8 cellular contexts compared by ENCODE assay signal in the genomic region with DNA sequence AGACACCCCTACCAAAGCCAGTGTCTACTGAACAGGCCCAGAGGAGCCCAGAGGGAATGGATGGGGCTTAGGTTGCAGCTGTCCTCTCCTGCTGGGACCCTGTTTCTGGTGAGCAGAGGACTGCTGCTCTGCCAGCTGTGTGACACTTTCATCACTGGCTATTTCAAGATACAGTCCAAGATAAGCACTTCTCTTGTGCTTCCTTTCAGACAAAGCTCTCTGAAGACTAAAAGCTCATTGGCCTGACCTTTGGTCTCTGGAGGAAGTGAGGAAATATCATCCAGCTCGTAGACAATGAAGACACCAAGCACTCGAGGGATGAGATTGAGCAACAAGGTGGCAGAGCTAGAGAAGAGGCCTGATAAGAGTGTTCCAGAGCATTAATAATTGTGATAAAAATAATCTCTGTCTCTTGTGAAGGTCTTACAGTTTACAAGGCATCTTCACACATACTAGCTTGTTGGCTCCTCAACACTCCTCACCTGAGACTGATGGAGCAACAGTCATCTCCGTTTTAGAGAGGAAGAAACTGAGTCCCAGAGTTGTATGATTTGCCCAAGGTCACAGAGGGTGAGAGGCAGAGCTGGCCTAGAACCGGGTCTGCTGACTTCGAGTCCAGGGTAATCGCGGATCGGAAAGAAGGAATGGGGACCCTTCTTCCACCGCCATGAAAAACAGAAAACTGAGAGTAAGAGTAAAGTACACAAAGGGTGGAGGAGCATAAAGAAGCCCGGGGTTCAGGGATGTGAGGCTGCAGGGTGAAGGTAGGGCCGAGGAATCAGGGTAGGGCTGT. TPM values are rescaled to one million over a fixed set of nuclear protein-coding genes. Genes with fewer than 3 reads are reported as not detected.
A peak's percentile ranks its signal among the peaks of the same experiment; 100 is the strongest.
DNase-seq lines count a peak whose midpoint lies in the region; ATAC-seq, FAIRE-seq and TF ChIP-seq lines count a peak whose summit lies in the region.

No MANE protein-coding gene starts in this region.

- peak overlapping the region; percentile 26 to 76 (median 56) for H3K27ac ChIP-seq in body of pancreas
- H3K27ac ChIP-seq in keratinocyte (ENCODE audit: control insufficient read depth, insufficient read depth, low read length): peak overlapping the region; percentile 75
- H3K27ac ChIP-seq in small intestine (ENCODE audit: low read depth in 1 of 2, low read length in 1 of 2): peak overlapping the region; percentile 81 to 93

- no peak for ATAC-seq in activated CD4-positive, alpha-beta T cell treated with anti-CD3 and anti-CD28 coated beads for 36 hours
- ATAC-seq in body of pancreas (no peak), GM21360 (IDR thresholded peaks at IDR 0.05; ENCODE audit: unreplicated experiment) (no peak)

- peak overlapping the region; percentile 88 for H3K4me2 ChIP-seq in keratinocyte (ENCODE audit: control insufficient read depth, extremely low read depth, insufficient read depth, low read depth, low read length)

- peak overlapping the region; percentile 81 for H3K9ac ChIP-seq in keratinocyte (ENCODE audit: control insufficient read depth, extremely low read depth, insufficient read depth, low read length)

- no peaks in the 10 kb centered on the region for H3K27me3 Mint-ChIP-seq in activated CD4-positive, alpha-beta T cell treated with anti-CD3 and anti-CD28 coated beads for 36 hours

- H3K4me1 ChIP-seq in body of pancreas: peaks cover 13% of the 10 kb centered on the region
- H3K4me1 ChIP-seq in keratinocyte (ENCODE audit: control insufficient read depth, extremely low read depth, insufficient read depth, low read length): peaks cover 15% of the 10 kb centered on the region
- peaks cover 0 to 5% of the 10 kb centered on the region in 2 donors for H3K4me1 ChIP-seq in small intestine (ENCODE audit: control insufficient read depth in 2 of 2, insufficient read depth in 1 of 2, low read depth in 1 of 2, low read length in 1 of 2)

- POLR2A ChIA-PET in activated CD4-positive, alpha-beta T cell treated with anti-CD3 and anti-CD28 coated beads for 36 hours (lab: Charles Lee): interaction anchor here (0.6 to 1.8 kb wide), 6 partner anchors 92 to 752 kb away, joined by 3 to 27 read pairs (median 3); partner anchors contain the start of gene PAQR7

- CTCF ChIA-PET in activated CD4-positive, alpha-beta T cell treated with anti-CD3 and anti-CD28 coated beads for 36 hours (lab: Charles Lee): interaction anchor here (0.6 to 11.0 kb wide), 37 partner anchors 10 to 757 kb away, joined by 3 to 257 read pairs (median 4); partner anchors contain the start of genes MTFR1L, PAQR7 and STMN1

- H3K4me1 Mint-ChIP-seq in activated CD4-positive, alpha-beta T cell treated with anti-CD3 and anti-CD28 coated beads for 36 hours: peaks cover 37% of the 10 kb centered on the region

- dilution Hi-C loops in keratinocyte (cut with MboI; ENCODE audit: extremely low pct_ligation_motif_present, low sequenced_read_pairs): loop anchor here (25.0 kb wide), 1 partner anchor 110 kb away; the partner anchor contains the start of gene PAQR7

- H3K9me3 ChIP-seq in body of pancreas: no peaks in the 10 kb centered on the region
- no peaks in the 10 kb centered on the region for H3K9me3 ChIP-seq in keratinocyte (ENCODE audit: control insufficient read depth, low read depth, low read length)
- no peaks in the 10 kb centered on the region for H3K9me3 ChIP-seq in small intestine (ENCODE audit: control insufficient read depth, low read depth)

- H3K4me3 ChIP-seq in body of pancreas: peak overlapping the region; percentile 36 to 46
- peak overlapping the region; percentile 65 to 92 (median 90) for H3K4me3 ChIP-seq in keratinocyte (ENCODE audit: control insufficient read depth in 2 of 3, extremely low read depth in 1 of 3, insufficient read depth in 2 of 3, low read depth in 1 of 3, low read length in 3 of 3)
- H3K4me3 ChIP-seq in small intestine (ENCODE audit: low read depth in 1 of 2, low read length in 2 of 2): peak overlapping the region; percentile 66 to 67

- intact Hi-C loops in activated CD4-positive, alpha-beta T cell treated with anti-CD3 and anti-CD28 coated beads for 36 hours (cut with DNase I, micrococcal nuclease): loop anchor here in 1 of 2 experiments (5.0 to 10.0 kb wide), 2 partner anchors 752 to 1250 kb away; partner anchors contain the start of genes CLIC4 and RSRP1
- intact Hi-C loops in body of pancreas (cut with DNase I): loop anchor here (5.0 kb wide), 1 partner anchor 90 kb away; the partner anchor contains the start of gene STMN1
- intact Hi-C loops in posterior vena cava (cut with DNase I): loop anchor here (5.0 kb wide), 1 partner anchor 100 kb away; no protein-coding TSS in a partner anchor

- TF ChIP-seq POLR2A in body of pancreas (IDR thresholded peaks at IDR 0.05): no peak

- TF ChIP-seq CTCF in body of pancreas (IDR thresholded peaks at IDR 0.05): no peak
- TF ChIP-seq CTCF in keratinocyte (optimal IDR thresholded peaks at IDR 0.05 in 1 of 3, IDR thresholded peaks at IDR 0.05 in 1 of 3, conservative IDR thresholded peaks at IDR 0.05 in 1 of 3; ENCODE audit: extremely low read depth in 1 of 3, insufficient read depth in 2 of 3, low read length in 3 of 3): no peak

- H3K36me3 Mint-ChIP-seq in activated CD4-positive, alpha-beta T cell treated with anti-CD3 and anti-CD28 coated beads for 36 hours (ENCODE audit: low read depth): no peaks in the 10 kb centered on the region

- peak overlapping the region; percentile 98 for H3K4me3 Mint-ChIP-seq in activated CD4-positive, alpha-beta T cell treated with anti-CD3 and anti-CD28 coated beads for 36 hours

- no peak for FAIRE-seq in keratinocyte (lab: Jason Lieb, UNC)
- no peak for FAIRE-seq in small intestine (lab: Jason Lieb, UNC)

- H3K9me3 Mint-ChIP-seq in activated CD4-positive, alpha-beta T cell treated with anti-CD3 and anti-CD28 coated beads for 36 hours (ENCODE audit: low read depth): no peaks in the 10 kb centered on the region

- H3K79me2 ChIP-seq in keratinocyte (ENCODE audit: control insufficient read depth, insufficient read depth, low read length): peaks cover 7% of the 10 kb centered on the region

- H2AFZ ChIP-seq in keratinocyte (ENCODE audit: control insufficient read depth, low read length): peak overlapping the region; percentile 88

- H4K20me1 ChIP-seq in keratinocyte (ENCODE audit: control insufficient read depth, extremely low read depth, insufficient read depth, low read length): no peaks in the 10 kb centered on the region

- H3K27me3 ChIP-seq in body of pancreas (no peaks in the 10 kb centered on the region), keratinocyte (ENCODE audit: control insufficient read depth, extremely low read depth, insufficient read depth, low read length) (no peaks in the 10 kb centered on the region), small intestine (ENCODE audit: control insufficient read depth in 2 of 2, insufficient read depth in 2 of 2, low read length in 2 of 2) (no peaks in the 10 kb centered on the region)

- peak; percentile 32 for DNase-seq in activated CD4-positive, alpha-beta T cell treated with anti-CD3 and anti-CD28 coated beads for 36 hours
- DNase-seq in activated CD4-positive, alpha-beta T cell treated with anti-CD3 and anti-CD28 coated beads, Interleukin-2, amount 50 U/mL, for 1 hour: no peak
- DNase-seq in NCI-H226 (peak; percentile 64), body of pancreas (peak in 2 of 4 donors; percentile 15 to 66), keratinocyte (ENCODE audit: low read depth, low spot score) (no peak), small intestine (peak; percentile 93), posterior vena cava (ENCODE audit: low spot score) (no peak)

- no peaks in the 10 kb centered on the region for H3K36me3 ChIP-seq in body of pancreas (replicated peaks in 1 of 2; ENCODE audit: insufficient read depth in 1 of 2, low read depth in 2 of 2)
- H3K36me3 ChIP-seq in keratinocyte (ENCODE audit: control insufficient read depth in 2 of 2, extremely low read depth in 1 of 2, insufficient read depth in 2 of 2, low read length in 2 of 2): peaks cover 0 to 1% of the 10 kb centered on the region in 2 experiments
- H3K36me3 ChIP-seq in small intestine (ENCODE audit: control insufficient read depth in 2 of 2, insufficient read depth in 2 of 2, low read length in 2 of 2): no peaks in the 10 kb centered on the region

- H3K9me1 ChIP-seq in keratinocyte (ENCODE audit: control insufficient read depth, extremely low read depth, insufficient read depth, low read length): peaks cover 2% of the 10 kb centered on the region

- H3K27ac Mint-ChIP-seq in activated CD4-positive, alpha-beta T cell treated with anti-CD3 and anti-CD28 coated beads for 36 hours: peak overlapping the region; percentile 98

- WGBS in body of pancreas, 2 donors: 3 to 4% methylated on average over 11 of the region's 11 CpGs
- WGBS in small intestine, 3 donors: 2 to 3% (median 2%) methylated on average over 11 of the region's 11 CpGs

RNA-seq across cellular contexts. Expression of gene PAFAH2, which starts 0.7 kb away (rescaled TPM):
- total RNA-seq in activated CD4-positive, alpha-beta T cell treated with anti-CD3 and anti-CD28 coated beads for 36 hours: 1 to 10 TPM; 6.6 to 7.9 TPM
- total RNA-seq in body of pancreas (10 to 100 TPM; 14.8 to 46.4 TPM), posterior vena cava (1 to 10 TPM; 7.2 to 7.7 TPM)
- polyA plus RNA-seq in keratinocyte (15.5 to 17.8 TPM (median 15.9 TPM) in 3 replicates), small intestine (10 to 100 TPM; 17.2 to 32.7 (median 20.5) TPM)
- 9.2 TPM for polyA plus RNA-seq in keratinocyte (2011; ENCODE audit: low read depth)
- 14.7 and 15.6 TPM in 2 replicates for polyA plus RNA-seq in keratinocyte (2011; cell fraction: cytosol; rRNA removed)
- polyA plus RNA-seq in keratinocyte (2011; cell fraction: nucleus; rRNA removed): 16.8 and 19.1 TPM in 2 replicates
- 9.9 and 11.4 TPM in 2 replicates for polyA plus RNA-seq in keratinocyte (2012; ENCODE audit: low replicate concordance)
- polyA minus RNA-seq in keratinocyte: 11.8 to 18.7 TPM (median 16.7 TPM) in 3 replicates
- 10.7 TPM for polyA minus RNA-seq in keratinocyte (2011; cell fraction: cytosol; rRNA and poly(A)+ RNA removed)
- polyA minus RNA-seq in keratinocyte (2011; cell fraction: nucleus; rRNA and poly(A)+ RNA removed): 11.8 and 17.6 TPM in 2 replicates

RNA-seq across cellular contexts. Expression of gene EXTL1, which starts 24.4 kb away (rescaled TPM):
- not detected for total RNA-seq in activated CD4-positive, alpha-beta T cell treated with anti-CD3 and anti-CD28 coated beads for 36 hours
- total RNA-seq in body of pancreas (not detected), posterior vena cava (1 to 10 TPM in 1 of 2 donors, not detected in 1; 1.7 TPM)
- polyA plus RNA-seq in keratinocyte (0.11 to 0.13 TPM in 2 of 3 replicates, not detected in the other), small intestine (under 1 TPM in 1 of 3 donors, not detected in 2; 0.51 TPM)
- not detected for polyA plus RNA-seq in keratinocyte (2011; ENCODE audit: low read depth)
- polyA plus RNA-seq in keratinocyte (2011; cell fraction: cytosol; rRNA removed): 0.02 and 0.03 TPM in 2 replicates
- polyA plus RNA-seq in keratinocyte (2011; cell fraction: nucleus; rRNA removed): 0.03 and 0.09 TPM in 2 replicates
- polyA plus RNA-seq in keratinocyte (2012; ENCODE audit: low replicate concordance): 0.14 TPM in 1 of 2 replicates, not detected in the other
- polyA minus RNA-seq in keratinocyte: 0.10 to 0.52 TPM (median 0.42 TPM) in 3 replicates
- not detected for polyA minus RNA-seq in keratinocyte (2011; cell fraction: cytosol; rRNA and poly(A)+ RNA removed)
- polyA minus RNA-seq in keratinocyte (2011; cell fraction: nucleus; rRNA and poly(A)+ RNA removed): 0.21 TPM in 1 of 2 replicates, not detected in the other

RNA-seq across cellular contexts. Expression of gene SLC30A2, which starts 48.8 kb away (rescaled TPM):
- total RNA-seq in activated CD4-positive, alpha-beta T cell treated with anti-CD3 and anti-CD28 coated beads for 36 hours: not detected
- total RNA-seq in body of pancreas (10 to 100 TPM; 44.5 to 64.6 TPM), posterior vena cava (not detected)
- polyA plus RNA-seq in keratinocyte (not detected in 3 replicates), small intestine (under 1 TPM; 0.09 to 0.45 (median 0.27) TPM)
- polyA plus RNA-seq in keratinocyte (2011; ENCODE audit: low read depth): 0.09 TPM
- polyA plus RNA-seq in keratinocyte (2011; cell fraction: cytosol; rRNA removed): not detected in 2 replicates
- not detected in 2 replicates for polyA plus RNA-seq in keratinocyte (2011; cell fraction: nucleus; rRNA removed)
- polyA plus RNA-seq in keratinocyte (2012; ENCODE audit: low replicate concordance): 0.39 TPM in 1 of 2 replicates, not detected in the other
- not detected in 3 replicates for polyA minus RNA-seq in keratinocyte
- not detected for polyA minus RNA-seq in keratinocyte (2011; cell fraction: cytosol; rRNA and poly(A)+ RNA removed)
- not detected in 2 replicates for polyA minus RNA-seq in keratinocyte (2011; cell fraction: nucleus; rRNA and poly(A)+ RNA removed)

Comparison
In these comparisons a context has a peak if more than half of its experiments do, and no peak if none do; other contexts are left out.
1. DNase-seq: peak in activated CD4-positive, alpha-beta T cell treated with anti-CD3 and anti-CD28 coated beads for 36 hours (single experiment), NCI-H226 (single experiment) and small intestine (single experiment); none in activated CD4-positive, alpha-beta T cell treated with anti-CD3 and anti-CD28 coated beads, Interleukin-2, amount 50 U/mL, for 1 hour (single experiment), keratinocyte (single experiment) and posterior vena cava (single experiment).
2. RNA of gene SLC30A2, which starts 48.8 kb away (total RNA-seq): 44.5 to 64.6 TPM in body of pancreas; not detected in posterior vena cava and not detected in activated CD4-positive, alpha-beta T cell treated with anti-CD3 and anti-CD28 coated beads for 36 hours; every median in the first group is over 10 times any median in the second.
3. Peak in every context shown above with its lines, with median percentiles within 50 percentile points of each other: H3K27ac ChIP-seq and H3K4me3 ChIP-seq.